ENCODE assay signal across 8 cellular contexts in genomic region chr2:84919885-84920580, GRCh38. TPM values are rescaled to one million over a fixed set of nuclear protein-coding genes. Genes with fewer than 3 reads are reported as not detected.
DNase-seq lines count a peak whose midpoint lies in the region; ATAC-seq lines count a peak whose summit lies in the region.

No MANE protein-coding gene starts in this region.

- H2BK5ac ChIP-seq in mesenchymal stem cell (ENCODE audit: low read depth, low read length, poor library complexity, severe bottlenecking): peak overlapping the region; percentile 46

- H3K9ac ChIP-seq in mesenchymal stem cell (ENCODE audit: low read length): peak overlapping the region; percentile 93

- H3K4me2 ChIP-seq in mesenchymal stem cell (ENCODE audit: low read length, poor library complexity, severe bottlenecking): peak overlapping the region; percentile 3

- H3K36me3 ChIP-seq in mesenchymal stem cell (ENCODE audit: control insufficient read depth in 1 of 2, insufficient read depth in 2 of 2, low read depth in 1 of 2, low read length in 2 of 2) (no peaks in the 10 kb centered on the region), thymus (ENCODE audit: control insufficient read depth, insufficient read depth) (no peaks in the 10 kb centered on the region)

- no peaks in the 10 kb centered on the region for H3K9me3 ChIP-seq in mesenchymal stem cell (ENCODE audit: control insufficient read depth, low read length)
- H3K9me3 ChIP-seq in thymus (ENCODE audit: control insufficient read depth): no peaks in the 10 kb centered on the region

- H3K18ac ChIP-seq in mesenchymal stem cell (ENCODE audit: low read depth in 1 of 2, low read length in 2 of 2): peak overlapping the region; percentile 65 to 75

- peak overlapping the region; percentile 40 to 46 for H3K4ac ChIP-seq in mesenchymal stem cell (ENCODE audit: low read depth in 1 of 2, low read length in 2 of 2)

- H3K4me1 ChIP-seq in mesenchymal stem cell (ENCODE audit: control insufficient read depth, insufficient read depth, low read depth, low read length): peaks cover 4% of the 10 kb centered on the region
- H3K4me1 ChIP-seq in thymus (ENCODE audit: control insufficient read depth, insufficient read depth, low read length): no peaks in the 10 kb centered on the region

- in situ Hi-C loops in ACHN (cut with HindIII; ENCODE audit: low pct_ligation_motif_present, low pct_unique_long_range_greater_than_20kb, low sequenced_read_pairs): no loop called here

- H2BK120ac ChIP-seq in mesenchymal stem cell (ENCODE audit: low read depth, low read length): peak overlapping the region; percentile 96

- H3K27me3 ChIP-seq in mesenchymal stem cell (ENCODE audit: control insufficient read depth in 1 of 2, insufficient read depth in 1 of 2, low read length in 2 of 2): no peaks in the 10 kb centered on the region
- no peaks in the 10 kb centered on the region for H3K27me3 ChIP-seq in thymus (ENCODE audit: control insufficient read depth, insufficient read depth)

- peak overlapping the region; percentile 92 for H2BK15ac ChIP-seq in mesenchymal stem cell (ENCODE audit: low read depth, poor library complexity, severe bottlenecking)

- no peak overlapping the region for H2AFZ ChIP-seq in mesenchymal stem cell (ENCODE audit: low read depth, low read length)

- H2AK5ac ChIP-seq in mesenchymal stem cell (ENCODE audit: low read length, severe bottlenecking): peak overlapping the region; percentile 14

- H3K4me3 ChIP-seq in mesenchymal stem cell (ENCODE audit: insufficient read depth in 1 of 2, low read depth in 1 of 2, low read length in 2 of 2): peak overlapping the region in 1 of 2 experiments; percentile 59
- H3K4me3 ChIP-seq in thymus (ENCODE audit: low read length): no peak overlapping the region

- H2BK12ac ChIP-seq in mesenchymal stem cell (ENCODE audit: low read length in 2 of 2): peak overlapping the region; percentile 15 to 89

- peak; percentile 96 for DNase-seq in ACHN
- DNase-seq in RPMI7951 (ENCODE audit: low read depth): peak; percentile 96
- peak in 42 of 61 donors; percentile 6 to 91 (median 46) for DNase-seq in caudate nucleus (lab: John Stamatoyannopoulos, UW)
- DNase-seq in mesenchymal stem cell: peak; percentile 97
- no peak for DNase-seq in NOMO-1 treated with DMSO at 0.1 percent for 48 hours (lab: John Stamatoyannopoulos, UW; ENCODE audit: unreplicated experiment)

- peak overlapping the region; percentile 49 for H3K27ac ChIP-seq in caudate nucleus (ENCODE audit: low read depth, low read length)
- peak overlapping the region; percentile 84 for H3K27ac ChIP-seq in mesenchymal stem cell (ENCODE audit: low read length, poor library complexity, severe bottlenecking)
- peak overlapping the region; percentile 91 for H3K27ac ChIP-seq in thymus (ENCODE audit: low read depth)

- H3K79me1 ChIP-seq in mesenchymal stem cell (replicated peaks; ENCODE audit: low read length, poor library complexity, severe bottlenecking): no peaks in the 10 kb centered on the region

- no peak overlapping the region for H4K91ac ChIP-seq in mesenchymal stem cell (ENCODE audit: low read length)

- peak; percentile 25 for ATAC-seq in GM18520 (IDR thresholded peaks at IDR 0.05; ENCODE audit: unreplicated experiment)
- ATAC-seq in HG03025 (IDR thresholded peaks at IDR 0.05; ENCODE audit: low FRiP score, unreplicated experiment): peak; percentile 42

- no peak overlapping the region for H3K23ac ChIP-seq in mesenchymal stem cell (ENCODE audit: low read length in 2 of 2)

- WGBS in mesenchymal stem cell: 0% methylated on average over 5 of the region's 7 CpGs
- 89% methylated on average over 7 of the region's 7 CpGs for WGBS in thymus

- H3K14ac ChIP-seq in mesenchymal stem cell (ENCODE audit: low read length in 2 of 2): no peak overlapping the region

- peak overlapping the region; percentile 93 for H4K8ac ChIP-seq in mesenchymal stem cell (ENCODE audit: low read length)

RNA-seq across cellular contexts. Expression of gene TMSB10, which starts 14.6 kb away (rescaled TPM):
- total RNA-seq in RPMI7951 (2014; rRNA removed; shearing (Covaris generic)): 10,908 and 12,539 TPM in 2 replicates
- polyA plus RNA-seq in mesenchymal stem cell (2013, experiment 1 of 2): 4,228 TPM
- 4,226 TPM for polyA plus RNA-seq in mesenchymal stem cell (2013, experiment 2 of 2)
- polyA plus RNA-seq in thymus: 5,628 TPM

RNA-seq across cellular contexts. Expression of gene TRABD2A, which starts 39.1 kb away (rescaled TPM):
- total RNA-seq in RPMI7951 (2014; rRNA removed; shearing (Covaris generic)): 5.3 and 7.1 TPM in 2 replicates
- polyA plus RNA-seq in mesenchymal stem cell (2013, experiment 1 of 2): 6.6 TPM
- polyA plus RNA-seq in mesenchymal stem cell (2013, experiment 2 of 2): 6.3 TPM
- 13.8 TPM for polyA plus RNA-seq in thymus

RNA-seq across cellular contexts. Expression of gene KCMF1, which starts 50.9 kb away (rescaled TPM):
- total RNA-seq in RPMI7951 (2014; rRNA removed; shearing (Covaris generic)): 48.3 and 56.4 TPM in 2 replicates
- polyA plus RNA-seq in mesenchymal stem cell (2013, experiment 1 of 2): 33.7 TPM
- polyA plus RNA-seq in mesenchymal stem cell (2013, experiment 2 of 2): 36.1 TPM
- polyA plus RNA-seq in thymus: 32.5 TPM
